ENCODE assay signal across 8 cellular contexts in the genomic region with DNA sequence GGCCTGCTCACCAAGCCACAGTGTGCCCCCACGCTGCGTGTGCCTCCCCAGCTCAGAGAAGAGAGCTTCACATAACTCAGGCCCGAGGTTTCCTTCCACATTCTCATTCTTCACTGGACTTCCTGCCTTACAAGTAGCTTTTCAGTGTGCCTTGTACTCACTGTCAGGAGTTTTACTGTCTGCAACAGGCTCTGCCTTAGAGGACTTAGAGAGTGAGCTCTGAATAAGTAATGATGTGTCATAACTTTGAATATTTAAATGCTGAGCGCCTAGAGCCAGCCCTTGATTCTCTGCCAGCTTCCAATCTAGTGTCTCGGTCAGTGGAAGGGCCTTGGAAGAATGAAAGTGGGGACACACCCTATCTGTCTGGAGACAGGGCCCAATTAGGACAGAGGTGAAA. TPM values are rescaled to one million over a fixed set of nuclear protein-coding genes. Genes with fewer than 3 reads are reported as not detected.
DNase-seq lines count a peak whose midpoint lies in the region; ATAC-seq and TF ChIP-seq lines count a peak whose summit lies in the region.

No MANE protein-coding gene starts in this region.

- no peaks in the 10 kb centered on the region for H3K9me3 ChIP-seq in heart left ventricle
- no peaks in the 10 kb centered on the region for H3K9me3 ChIP-seq in gastrocnemius medialis

- in situ Hi-C loops in gastrocnemius medialis (cut with MboI; ENCODE audit: low sequenced_read_pairs in 4 of 4): no loop called here

- no peak overlapping the region for H3K4me3 Mint-ChIP-seq in WTC11

- TF ChIP-seq POLR2A in heart left ventricle (IDR thresholded peaks at IDR 0.05): no peak
- no peak for TF ChIP-seq POLR2A in gastrocnemius medialis (IDR thresholded peaks at IDR 0.05)

- H3K27me3 ChIP-seq in heart left ventricle (no peaks in the 10 kb centered on the region), gastrocnemius medialis (no peaks in the 10 kb centered on the region)

- H3K4me1 ChIP-seq in heart left ventricle: peaks cover 3 to 49% (median 28%) of the 10 kb centered on the region in 12 donors
- peaks cover 12 to 24% of the 10 kb centered on the region in 2 donors for H3K4me1 ChIP-seq in gastrocnemius medialis

- POLR2A ChIA-PET in WTC11 (lab: Charles Lee): interaction anchor here (1.0 kb wide), 1 partner anchor 11 kb away, joined by 3 read pairs; no protein-coding TSS in a partner anchor

- H3K4me1 Mint-ChIP-seq in WTC11: peaks cover 15% of the 10 kb centered on the region; the same call in 1 of the 2 replicates

- TF ChIP-seq CTCF in WTC11 (IDR thresholded peaks at IDR 0.05): no peak
- no peak for TF ChIP-seq CTCF in heart left ventricle (IDR thresholded peaks at IDR 0.05)
- no peak for TF ChIP-seq CTCF in gastrocnemius medialis (IDR thresholded peaks at IDR 0.05 in 4 of 5, conservative IDR thresholded peaks at IDR 0.05 in 1 of 5)

- H3K27me3 Mint-ChIP-seq in WTC11 (ENCODE audit: low read depth): no peaks in the 10 kb centered on the region

- peak overlapping the region; percentile 22; the same call in 1 of the 2 replicates for H3K27ac Mint-ChIP-seq in WTC11

- peaks cover 77% of the 10 kb centered on the region for H3K36me3 Mint-ChIP-seq in WTC11

- 42 to 61% (median 53%) methylated on average over 5 of the region's 5 CpGs for WGBS in heart left ventricle, 4 donors

- DNase-seq in Daoy (ENCODE audit: low read depth) (peak; percentile 80), WTC11 (ENCODE audit: low spot score) (no peak), heart left ventricle (peak in 3 of 5 donors; percentile 40 to 68 (median 48)), gastrocnemius medialis (peak; percentile 23 to 53), NCI-H128 (lab: John Stamatoyannopoulos, UW; ENCODE audit: unreplicated experiment) (no peak), SHP77 (lab: John Stamatoyannopoulos, UW) (no peak)
- no peak for DNase-seq in stimulated activated CD4-positive, alpha-beta T cell treated with anti-CD3 and anti-CD28 coated beads, Interleukin-4, amount 100 ng/mL, for 4 hours

- no peaks in the 10 kb centered on the region for H3K9me3 Mint-ChIP-seq in WTC11

- ATAC-seq in WTC11 (no peak), heart left ventricle (peak; percentile 63 to 86 (median 74)), gastrocnemius medialis (peak; percentile 47 to 65), GM19351 (IDR thresholded peaks at IDR 0.05; ENCODE audit: unreplicated experiment) (no peak)

- H3K36me3 ChIP-seq in heart left ventricle: peaks cover 0 to 52% (median 32%) of the 10 kb centered on the region in 9 donors
- peaks cover 0 to 14% of the 10 kb centered on the region in 2 donors for H3K36me3 ChIP-seq in gastrocnemius medialis

- H3K27ac ChIP-seq in heart left ventricle (peak overlapping the region; percentile 9 to 82 (median 57)), gastrocnemius medialis (peak overlapping the region; percentile 41 to 65 (median 60))

- H3K4me3 ChIP-seq in heart left ventricle (no peak overlapping the region), gastrocnemius medialis (no peak overlapping the region)

- intact Hi-C loops in heart left ventricle (cut with DNase I) (no loop called here), gastrocnemius medialis (cut with DNase I; ENCODE audit: low total_unique reads) (no loop called here)

- CTCF ChIA-PET in WTC11 (lab: Charles Lee): interaction anchor here (1.3 to 2.0 kb wide), 2 partner anchors 18 to 56 kb away, joined by 3 to 6 read pairs; no protein-coding TSS in a partner anchor

TF ChIP-seq in WTC11, 78 proteins besides CTCF, POLR2A, EP300 and RAD21:
- TF ChIP-seq, protein P1, sequence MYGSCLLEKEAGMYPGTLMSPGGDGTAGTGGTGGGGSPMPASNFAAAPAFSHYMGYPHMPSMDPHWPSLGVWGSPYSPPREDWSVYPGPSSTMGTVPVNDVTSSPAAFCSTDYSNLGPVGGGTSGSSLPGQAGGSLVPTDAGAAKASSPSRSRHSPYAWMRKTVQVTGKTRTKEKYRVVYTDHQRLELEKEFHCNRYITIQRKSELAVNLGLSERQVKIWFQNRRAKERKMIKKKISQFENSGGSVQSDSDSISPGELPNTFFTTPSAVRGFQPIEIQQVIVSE (CRISPR knock-in tag; IDR thresholded peaks at IDR 0.05; ENCODE audit: borderline replicate concordance): no peak
- TF ChIP-seq CREB1 (CRISPR knock-in tag; IDR thresholded peaks at IDR 0.05) (no peak), NFE2L1 (CRISPR knock-in tag; IDR thresholded peaks at IDR 0.05) (no peak), TEAD1 (CRISPR knock-in tag; IDR thresholded peaks at IDR 0.05) (no peak), NFYB (CRISPR knock-in tag; conservative IDR thresholded peaks at IDR 0.05; ENCODE audit: low read depth) (no peak), SP1 (CRISPR knock-in tag; conservative IDR thresholded peaks at IDR 0.05) (no peak), SMAD3 (CRISPR knock-in tag; IDR thresholded peaks at IDR 0.05; ENCODE audit: borderline replicate concordance) (no peak)
- TF ChIP-seq, protein P2, sequence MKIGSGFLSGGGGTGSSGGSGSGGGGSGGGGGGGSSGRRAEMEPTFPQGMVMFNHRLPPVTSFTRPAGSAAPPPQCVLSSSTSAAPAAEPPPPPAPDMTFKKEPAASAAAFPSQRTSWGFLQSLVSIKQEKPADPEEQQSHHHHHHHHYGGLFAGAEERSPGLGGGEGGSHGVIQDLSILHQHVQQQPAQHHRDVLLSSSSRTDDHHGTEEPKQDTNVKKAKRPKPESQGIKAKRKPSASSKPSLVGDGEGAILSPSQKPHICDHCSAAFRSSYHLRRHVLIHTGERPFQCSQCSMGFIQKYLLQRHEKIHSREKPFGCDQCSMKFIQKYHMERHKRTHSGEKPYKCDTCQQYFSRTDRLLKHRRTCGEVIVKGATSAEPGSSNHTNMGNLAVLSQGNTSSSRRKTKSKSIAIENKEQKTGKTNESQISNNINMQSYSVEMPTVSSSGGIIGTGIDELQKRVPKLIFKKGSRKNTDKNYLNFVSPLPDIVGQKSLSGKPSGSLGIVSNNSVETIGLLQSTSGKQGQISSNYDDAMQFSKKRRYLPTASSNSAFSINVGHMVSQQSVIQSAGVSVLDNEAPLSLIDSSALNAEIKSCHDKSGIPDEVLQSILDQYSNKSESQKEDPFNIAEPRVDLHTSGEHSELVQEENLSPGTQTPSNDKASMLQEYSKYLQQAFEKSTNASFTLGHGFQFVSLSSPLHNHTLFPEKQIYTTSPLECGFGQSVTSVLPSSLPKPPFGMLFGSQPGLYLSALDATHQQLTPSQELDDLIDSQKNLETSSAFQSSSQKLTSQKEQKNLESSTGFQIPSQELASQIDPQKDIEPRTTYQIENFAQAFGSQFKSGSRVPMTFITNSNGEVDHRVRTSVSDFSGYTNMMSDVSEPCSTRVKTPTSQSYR (CRISPR knock-in tag; IDR thresholded peaks at IDR 0.05): no peak

RNA-seq across cellular contexts. Expression of a gene that starts 41.8 kb away (rescaled TPM):
- total RNA-seq in Daoy (2014; rRNA removed; shearing (Covaris generic)): 129 and 170 TPM in 2 replicates
- 292 to 339 TPM (median 296 TPM) in 3 replicates for total RNA-seq in WTC11 (2021)
- 100 to 1,000 TPM in 8 of 9 donors, 10 to 100 TPM in 1; 96.3 to 223 (median 118) TPM for total RNA-seq in heart left ventricle
- 100 to 1,000 TPM in 1 of 2 donors, 10 to 100 TPM in 1; 23.1 to 159 TPM for polyA plus RNA-seq in heart left ventricle
- 100 to 1,000 TPM in 1 of 4 donors, 10 to 100 TPM in 3; 35.2 to 101 (median 71.3) TPM for total RNA-seq in gastrocnemius medialis

Comparison
In these comparisons a context has a peak if more than half of its experiments do, and no peak if none do; other contexts are left out.
1. DNase-seq: peak in Daoy (single experiment), heart left ventricle (3 of 5) and gastrocnemius medialis (2 of 2); none in WTC11 (single experiment), stimulated activated CD4-positive, alpha-beta T cell treated with anti-CD3 and anti-CD28 coated beads, Interleukin-4, amount 100 ng/mL, for 4 hours (0 of 2), NCI-H128 (single experiment) and SHP77 (0 of 2).
2. ATAC-seq: peak in heart left ventricle (4 of 4) and gastrocnemius medialis (2 of 2); none in WTC11 (single experiment) and GM19351 (single experiment).